ENCODE assay signal across 1 cellular context in genomic region chr12:14970467-14970866, GRCh38.
TF ChIP-seq lines count a peak whose summit lies in the region.

No MANE protein-coding gene starts in this region.

TF ChIP-seq in endothelial cell of umbilical vein, 7 proteins besides CTCF, POLR2A, EP300 and RAD21:
- no peak for TF ChIP-seq POLR2AphosphoS5 (IDR thresholded peaks at IDR 0.05; ENCODE audit: insufficient read depth, low read depth, low read length)
- TF ChIP-seq FOS (IDR thresholded peaks at IDR 0.05; ENCODE audit: borderline replicate concordance, insufficient read depth, low read length) = no peak
- TF ChIP-seq, protein P1, sequence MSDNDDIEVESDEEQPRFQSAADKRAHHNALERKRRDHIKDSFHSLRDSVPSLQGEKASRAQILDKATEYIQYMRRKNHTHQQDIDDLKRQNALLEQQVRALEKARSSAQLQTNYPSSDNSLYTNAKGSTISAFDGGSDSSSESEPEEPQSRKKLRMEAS (IDR thresholded peaks at IDR 0.05; ENCODE audit: insufficient read depth, insufficient read length) = no peak
- no peak for TF ChIP-seq JUN (IDR thresholded peaks at IDR 0.05; ENCODE audit: borderline replicate concordance, insufficient read depth, insufficient read length, low read depth)
- no peak for TF ChIP-seq EZH2 (IDR thresholded peaks at IDR 0.05; ENCODE audit: borderline replicate concordance, low read depth, low read length, severe bottlenecking)
- no peak for TF ChIP-seq MYC (IDR thresholded peaks at IDR 0.05; ENCODE audit: low read depth, low read length)
- no peak for TF ChIP-seq GATA2 (IDR thresholded peaks at IDR 0.05; ENCODE audit: insufficient read depth, insufficient read length, low read depth, low read length)
